In genomic region chr4:169823685-169824084, GRCh38 we compare ENCODE assay signal across 9 cellular contexts.
A peak's percentile ranks its signal among the peaks of the same experiment; 100 is the strongest.
DNase-seq lines count a peak whose midpoint lies in the region; ATAC-seq, FAIRE-seq and TF ChIP-seq lines count a peak whose summit lies in the region.
"Had no signal": no experiment of that assay in that cellular context is flagged by ENCODE, and none has a peak within 500 bp of the region (broad histone marks: within the 10 kb centered on the region; RNA-seq: fewer than 3 reads in every experiment).

No MANE protein-coding gene starts in this region.

- H3K4me2 ChIP-seq in DND-41 (ENCODE audit: insufficient read depth, low read length) = no peak overlapping the region
- no peak overlapping the region for H3K4me2 ChIP-seq in GM12878 (ENCODE audit: control insufficient read depth, insufficient read depth)

- FAIRE-seq in GM12878 (lab: Jason Lieb, UNC) = no peak

- ATAC-seq in DND-41 (ENCODE audit: insufficient read depth, low read depth) (peak; percentile 85), GM12878 (peak; percentile 59), lung (ENCODE audit: insufficient read depth, low FRiP score) (peak; percentile 34), GM21447 (IDR thresholded peaks at IDR 0.05; ENCODE audit: unreplicated experiment) (no peak), HG03175 (IDR thresholded peaks at IDR 0.05; ENCODE audit: unreplicated experiment) (no peak), HG03039 (IDR thresholded peaks at IDR 0.05; ENCODE audit: unreplicated experiment) (no peak)
- ATAC-seq: activated naive CD4-positive, alpha-beta T cell treated with anti-CD3 and anti-CD28 coated beads, Interleukin-2, amount 50 U/mL, for 72 hours had no signal

- H2AFZ ChIP-seq in DND-41 (ENCODE audit: low read depth, low read length) (no peak overlapping the region), GM12878 (ENCODE audit: control insufficient read depth, low read depth, low read length) (no peak overlapping the region)

- DNase-seq in DND-41 = peak; percentile 51
- peak; percentile 59 for DNase-seq in LHCN-M2 (ENCODE audit: low read depth)
- DNase-seq in GM12878 (ENCODE audit: low read depth, low spot score) = no peak
- no peak for DNase-seq in lung (ENCODE audit: low spot score)
- DNase-seq in activated T-cell treated with anti-CD3 and anti-CD28 coated beads, Interleukin-2, amount 50 U/mL, for 1 hour = no peak

- H3K9me3 ChIP-seq in DND-41 (ENCODE audit: insufficient read depth, low read length, severe bottlenecking) (no peaks in the 10 kb centered on the region), GM12878 (replicated peaks; ENCODE audit: control insufficient read depth, insufficient read depth, low read length) (no peaks in the 10 kb centered on the region), lung (ENCODE audit: control insufficient read depth in 2 of 2, insufficient read depth in 1 of 2, low read length in 1 of 2) (peaks cover 0 to 8% of the 10 kb centered on the region in 2 donors)

- no peaks in the 10 kb centered on the region for H3K79me2 ChIP-seq in DND-41 (ENCODE audit: insufficient read depth, low read length)
- no peaks in the 10 kb centered on the region for H3K79me2 ChIP-seq in GM12878 (ENCODE audit: control insufficient read depth, insufficient read depth, low read length)

- no peaks in the 10 kb centered on the region for H4K20me1 ChIP-seq in DND-41 (ENCODE audit: insufficient read depth, low read length)
- no peaks in the 10 kb centered on the region for H4K20me1 ChIP-seq in GM12878 (ENCODE audit: control insufficient read depth, insufficient read depth)

- no peak for TF ChIP-seq EP300 in GM12878 (IDR thresholded peaks at IDR 0.05; ENCODE audit: borderline replicate concordance in 1 of 2, control insufficient read depth in 1 of 2, low read depth in 2 of 2, low read length in 2 of 2)

- H3K4me3 ChIP-seq in DND-41 (ENCODE audit: low read depth in 1 of 2, low read length in 2 of 2) (no peak overlapping the region), GM12878 (no peak overlapping the region), lung (no peak overlapping the region)

- H3K4me1 ChIP-seq in DND-41 (ENCODE audit: insufficient read depth, low read length) (no peaks in the 10 kb centered on the region), GM12878 (ENCODE audit: control insufficient read depth, insufficient read depth, low read length) (no peaks in the 10 kb centered on the region), lung (ENCODE audit: control insufficient read depth in 2 of 2, insufficient read depth in 2 of 2, low read length in 2 of 2) (no peaks in the 10 kb centered on the region)

- in situ Hi-C loops in GM12878 (cut with MboI) = no loop called here

- intact Hi-C loops in GM12878 (cut with micrococcal nuclease; ENCODE audit: unreplicated experiment) = no loop called here

- SMC1A ChIA-PET in GM12878 (lab: Charles Lee; ENCODE audit: uncharacterized antibody, unreplicated experiment) = interaction anchor here (0.6 to 1.0 kb wide), 2 partner anchors 10 to 159 kb away, joined by 3 to 4 read pairs; no protein-coding TSS in a partner anchor

- H3K27ac ChIP-seq in DND-41 (ENCODE audit: low read length) = no peak overlapping the region
- H3K27ac ChIP-seq in GM12878 (ENCODE audit: control insufficient read depth, insufficient read depth) = no peak overlapping the region
- no peak overlapping the region for H3K27ac ChIP-seq in lung (ENCODE audit: low read depth in 1 of 2, low read length in 1 of 2)

- no peak for TF ChIP-seq CTCF in DND-41 (IDR thresholded peaks at IDR 0.05; ENCODE audit: borderline replicate concordance, extremely low read depth, low read length, poor library complexity, severe bottlenecking)
- TF ChIP-seq CTCF in GM12878 (IDR thresholded peaks at IDR 0.05 in 2 of 3, conservative IDR thresholded peaks at IDR 0.05 in 1 of 3; ENCODE audit: control insufficient read depth in 2 of 3, extremely low read depth in 1 of 3, insufficient read depth in 1 of 3, low read depth in 3 of 3, low read length in 3 of 3) = no peak
- no peak for TF ChIP-seq CTCF in lung (IDR thresholded peaks at IDR 0.05; ENCODE audit: control extremely low read depth, extremely low read depth)

- H3K9ac ChIP-seq in DND-41 (ENCODE audit: low read depth, low read length) (no peak overlapping the region), GM12878 (ENCODE audit: control insufficient read depth, insufficient read depth, low read length) (no peak overlapping the region)

- BruUV-seq in GM12878 (replicated peaks; lab: Mats Ljungman, UMichigan) = no TSS peak

- RAD21 ChIA-PET in GM12878 (lab: Charles Lee; ENCODE audit: unreplicated experiment) = interaction anchor here (0.7 kb wide), 1 partner anchor 523 kb away, joined by 3 read pairs; no protein-coding TSS in a partner anchor

- POLR2A ChIA-PET in GM12878 (lab: Charles Lee) = interaction anchor here (0.6 kb wide), 1 partner anchor 133 kb away, joined by 7 read pairs; no protein-coding TSS in a partner anchor

- CTCF ChIA-PET in GM12878 (lab: Yijun Ruan, JAX) = interaction anchor here (0.8 to 1.1 kb wide), 5 partner anchors 13 to 226 kb away, joined by 3 to 5 read pairs (median 3); no protein-coding TSS in a partner anchor

- no peak for TF ChIP-seq POLR2A in GM12878 (IDR thresholded peaks at IDR 0.05; ENCODE audit: low read depth, low read length)

- no peaks in the 10 kb centered on the region for H3K36me3 ChIP-seq in DND-41 (ENCODE audit: insufficient read depth, low read length)
- H3K36me3 ChIP-seq in GM12878 (ENCODE audit: control insufficient read depth in 2 of 2, insufficient read depth in 2 of 2, low read length in 1 of 2) = no peaks in the 10 kb centered on the region
- no peaks in the 10 kb centered on the region for H3K36me3 ChIP-seq in lung (ENCODE audit: control insufficient read depth in 2 of 2, insufficient read depth in 2 of 2, low read length in 2 of 2)

- H3K27me3 ChIP-seq in DND-41 (ENCODE audit: insufficient read depth, low read length, poor library complexity) (no peaks in the 10 kb centered on the region), GM12878 (replicated peaks in 1 of 2; ENCODE audit: control insufficient read depth in 2 of 2, insufficient read depth in 2 of 2, low read length in 1 of 2) (no peaks in the 10 kb centered on the region), lung (ENCODE audit: control insufficient read depth, insufficient read depth) (no peaks in the 10 kb centered on the region)

- WGBS in GM12878 (ENCODE audit: insufficient coverage, insufficient replicate concordance, low lambda C conversion rate, missing lambda C conversion rate) = 52% methylated on average over 7 of the region's 7 CpGs
- WGBS in lung, 2 donors = 16 to 17% methylated on average over 7 of the region's 7 CpGs

- TF ChIP-seq RAD21 in GM12878 (IDR thresholded peaks at IDR 0.05; ENCODE audit: insufficient read depth, low read depth, low read length) = no peak

TF ChIP-seq in GM12878, 131 proteins besides CTCF, POLR2A, EP300 and RAD21:
- no peak for TF ChIP-seq ZNF384 (IDR thresholded peaks at IDR 0.05; ENCODE audit: borderline replicate concordance, low read depth, low read length)
- TF ChIP-seq REST (IDR thresholded peaks at IDR 0.05; ENCODE audit: low read depth, low read length) = peak; percentile 94
TF ChIP-seq in GM12878: peak in this region for 1.

Comparison
In these comparisons a context has a peak if more than half of its experiments do, and no peak if none do; other contexts are left out.
1. ATAC-seq: peak in DND-41 (single experiment), GM12878 (single experiment) and lung (single experiment); none in GM21447 (single experiment), HG03175 (single experiment) and HG03039 (single experiment).
2. DNase-seq: peak in DND-41 (single experiment) and LHCN-M2 (single experiment); none in GM12878 (single experiment), lung (single experiment) and activated T-cell treated with anti-CD3 and anti-CD28 coated beads, Interleukin-2, amount 50 U/mL, for 1 hour (single experiment).